Comparison of ENCODE assay signal across 9 cellular contexts in the genomic region with DNA sequence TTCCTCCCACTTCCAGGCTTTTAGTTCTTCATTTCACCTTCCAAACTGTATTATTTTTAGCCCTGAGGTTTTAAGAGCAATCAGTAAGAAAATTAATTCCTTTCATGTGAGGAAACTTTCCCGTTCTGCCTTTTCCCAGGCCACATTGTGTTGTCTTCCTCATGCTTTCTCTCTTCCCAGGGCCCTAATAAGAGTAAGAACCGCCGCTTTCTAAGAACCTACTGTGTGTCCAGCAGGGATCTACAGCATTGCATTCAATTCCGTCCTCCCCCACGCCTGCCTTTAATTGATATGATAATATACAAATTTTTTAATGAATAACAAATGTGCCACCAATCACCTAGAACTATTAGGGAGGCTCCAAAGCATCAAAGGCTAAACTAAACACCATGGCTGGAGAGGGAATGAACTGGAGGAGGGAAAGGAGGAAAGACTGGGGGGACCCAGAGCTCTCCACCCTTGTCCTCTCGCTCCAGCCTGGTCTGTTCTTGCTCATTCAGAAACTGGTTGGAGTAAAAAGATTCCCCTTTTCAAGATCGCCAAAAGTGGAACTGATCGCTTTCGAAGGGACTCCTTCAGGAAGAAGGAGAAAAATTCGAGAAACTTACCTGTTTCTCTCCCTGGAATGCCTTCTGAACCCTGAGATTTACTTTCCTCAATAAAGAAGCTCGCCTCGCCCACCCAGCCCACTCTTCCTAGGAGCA. TPM values are rescaled to one million over a fixed set of nuclear protein-coding genes. Genes with fewer than 3 reads are reported as not detected.
DNase-seq lines count a peak whose midpoint lies in the region; ATAC-seq, FAIRE-seq and TF ChIP-seq lines count a peak whose summit lies in the region.
"Had no signal": no experiment of that assay in that cellular context is flagged by ENCODE, and none has a peak within 500 bp of the region (broad histone marks: within the 10 kb centered on the region; RNA-seq: fewer than 3 reads in every experiment).

No MANE protein-coding gene starts in this region.

- no peaks in the 10 kb centered on the region for H3K36me3 ChIP-seq in CD4-positive, CD25-positive, alpha-beta regulatory T cell (ENCODE audit: control insufficient read depth, insufficient read depth, low read length)
- H3K36me3 ChIP-seq in astrocyte (ENCODE audit: insufficient read depth, low read length): no peaks in the 10 kb centered on the region

- TF ChIP-seq POLR2A in GM18505 (IDR thresholded peaks at IDR 0.05; ENCODE audit: borderline replicate concordance, extremely low read depth, insufficient read depth, insufficient read length): no peak

- no peak overlapping the region for H3K4me3 ChIP-seq in CD4-positive, CD25-positive, alpha-beta regulatory T cell (ENCODE audit: low read depth, low read length)
- H3K4me3 ChIP-seq in astrocyte (ENCODE audit: insufficient read depth, low read depth, low read length): peak overlapping the region; percentile 43

- H4K20me1 ChIP-seq in astrocyte (ENCODE audit: insufficient read depth, low read length): no peaks in the 10 kb centered on the region

- H3K27ac ChIP-seq in CD4-positive, CD25-positive, alpha-beta regulatory T cell (ENCODE audit: insufficient read depth, low read length, poor library complexity, severe bottlenecking): no peak overlapping the region
- H3K27ac ChIP-seq in astrocyte (ENCODE audit: low read depth, low read length): no peak overlapping the region

- no peaks in the 10 kb centered on the region for H3K9me3 ChIP-seq in CD4-positive, CD25-positive, alpha-beta regulatory T cell (ENCODE audit: control insufficient read depth in 2 of 2, low read length in 2 of 2)
- H3K9me3 ChIP-seq in astrocyte (ENCODE audit: insufficient read depth, low read depth, low read length): no peaks in the 10 kb centered on the region

- peaks cover 3% of the 10 kb centered on the region for H3K36me3 Mint-ChIP-seq in CD4-positive, CD25-positive, alpha-beta regulatory T cell
- H3K36me3 Mint-ChIP-seq in IgD-negative memory B cell (no peaks in the 10 kb centered on the region), astrocyte (ENCODE audit: low read depth, unreplicated experiment) (no peaks in the 10 kb centered on the region), naive B cell (no peaks in the 10 kb centered on the region)

- H3K79me2 ChIP-seq in astrocyte (ENCODE audit: insufficient read depth, low read length): no peaks in the 10 kb centered on the region

- TF ChIP-seq CTCF in astrocyte (IDR thresholded peaks at IDR 0.05; ENCODE audit: insufficient read depth, low read depth, low read length): no peak

- H3K27ac Mint-ChIP-seq in CD4-positive, CD25-positive, alpha-beta regulatory T cell: peak overlapping the region in 1 of 3 donors; percentile 86
- H3K27ac Mint-ChIP-seq in IgD-negative memory B cell: peak overlapping the region; percentile 41 to 100 (median 97)
- peak overlapping the region; percentile 72 for H3K27ac Mint-ChIP-seq in astrocyte (ENCODE audit: unreplicated experiment)
- H3K27ac Mint-ChIP-seq in naive B cell: peak overlapping the region in 3 of 6 donors; percentile 23 to 90 (median 36)

- peaks cover 64% of the 10 kb centered on the region for H3K27me3 Mint-ChIP-seq in CD4-positive, CD25-positive, alpha-beta regulatory T cell
- H3K27me3 Mint-ChIP-seq in IgD-negative memory B cell: peaks cover 11% of the 10 kb centered on the region
- no peaks in the 10 kb centered on the region for H3K27me3 Mint-ChIP-seq in astrocyte (ENCODE audit: low read depth, unreplicated experiment)
- H3K27me3 Mint-ChIP-seq in naive B cell: peaks cover 0 to 32% (median 5%) of the 10 kb centered on the region in 3 donors

- H3K9me3 Mint-ChIP-seq in CD4-positive, CD25-positive, alpha-beta regulatory T cell: peaks cover 0 to 6% (median 0%) of the 10 kb centered on the region in 7 donors
- peaks cover 0 to 3% (median 0%) of the 10 kb centered on the region in 3 donors for H3K9me3 Mint-ChIP-seq in IgD-negative memory B cell
- no peaks in the 10 kb centered on the region for H3K9me3 Mint-ChIP-seq in astrocyte (ENCODE audit: unreplicated experiment)
- peaks cover 0 to 5% (median 2%) of the 10 kb centered on the region in 7 donors for H3K9me3 Mint-ChIP-seq in naive B cell

- H3K4me1 Mint-ChIP-seq in CD4-positive, CD25-positive, alpha-beta regulatory T cell: peaks cover 26 to 58% (median 40%) of the 10 kb centered on the region in 4 donors
- H3K4me1 Mint-ChIP-seq in IgD-negative memory B cell (peaks cover 32 to 37% (median 35%) of the 10 kb centered on the region in 3 donors), astrocyte (ENCODE audit: low read depth, unreplicated experiment) (peaks cover 4% of the 10 kb centered on the region), naive B cell (peaks cover 29 to 55% (median 41%) of the 10 kb centered on the region in 3 donors)

- H3K9ac ChIP-seq in astrocyte (ENCODE audit: low read length): no peak overlapping the region

- peak overlapping the region; percentile 29 for H2AFZ ChIP-seq in astrocyte (ENCODE audit: low read depth, low read length)

- no peak for DNase-seq in CD4-positive, CD25-positive, alpha-beta regulatory T cell
- DNase-seq in astrocyte (ENCODE audit: low read depth): no peak
- no peak for DNase-seq in naive B cell
- no peak for DNase-seq in cerebellum (ENCODE audit: low spot score)
- DNase-seq in frontal cortex (ENCODE audit: low spot score in 2 of 2): no peak
- no peak for DNase-seq in T1000 (lab: John Stamatoyannopoulos, UW)

- peak overlapping the region; percentile 47 for H3K4me2 ChIP-seq in astrocyte (ENCODE audit: low read length)

- peaks cover 6% of the 10 kb centered on the region for H3K27me3 ChIP-seq in CD4-positive, CD25-positive, alpha-beta regulatory T cell (ENCODE audit: control insufficient read depth, insufficient read depth, low read length)
- no peaks in the 10 kb centered on the region for H3K27me3 ChIP-seq in astrocyte (ENCODE audit: insufficient read depth, low read length)

- H3K4me3 Mint-ChIP-seq in CD4-positive, CD25-positive, alpha-beta regulatory T cell: peak overlapping the region; percentile 54 to 99 (median 68)
- peak overlapping the region; percentile 71 to 98 (median 86) for H3K4me3 Mint-ChIP-seq in IgD-negative memory B cell
- peak overlapping the region; percentile 95 for H3K4me3 Mint-ChIP-seq in astrocyte (ENCODE audit: unreplicated experiment)
- H3K4me3 Mint-ChIP-seq in naive B cell: peak overlapping the region in 6 of 8 donors; percentile 61 to 98 (median 86)

- peaks cover 23% of the 10 kb centered on the region for H3K4me1 ChIP-seq in CD4-positive, CD25-positive, alpha-beta regulatory T cell (ENCODE audit: control insufficient read depth, insufficient read depth, low read length, poor library complexity, severe bottlenecking)
- H3K4me1 ChIP-seq in astrocyte (ENCODE audit: insufficient read depth, low read length): peaks cover 4% of the 10 kb centered on the region

- FAIRE-seq in astrocyte (lab: Jason Lieb, UNC): no peak
- FAIRE-seq in frontal cortex (lab: Jason Lieb, UNC): no peak
- FAIRE-seq: HTR-8/SVneo had no signal

- ATAC-seq in CD4-positive, CD25-positive, alpha-beta regulatory T cell (ENCODE audit: low read depth in 2 of 2): no peak
- ATAC-seq in naive B cell (ENCODE audit: low read depth in 2 of 2) (no peak), GM18505 (IDR thresholded peaks at IDR 0.05; ENCODE audit: unreplicated experiment) (no peak)

RNA-seq across cellular contexts. Expression of a gene that starts 46.8 kb away (rescaled TPM):
- total RNA-seq in CD4-positive, CD25-positive, alpha-beta regulatory T cell: not detected
- not detected for polyA plus RNA-seq in CD4-positive, CD25-positive, alpha-beta regulatory T cell
- polyA plus RNA-seq in IgD-negative memory B cell: not detected
- total RNA-seq in astrocyte: not detected in 2 replicates
- polyA plus RNA-seq in naive B cell (ENCODE audit: low read depth in 6 of 6): not detected
- not detected for total RNA-seq in cerebellum
- not detected for total RNA-seq in frontal cortex

RNA-seq across cellular contexts. Expression of a gene that starts 54.7 kb away (rescaled TPM):
- total RNA-seq in CD4-positive, CD25-positive, alpha-beta regulatory T cell: not detected
- not detected for polyA plus RNA-seq in CD4-positive, CD25-positive, alpha-beta regulatory T cell
- polyA plus RNA-seq in IgD-negative memory B cell (not detected), naive B cell (ENCODE audit: low read depth in 6 of 6) (not detected)
- total RNA-seq in astrocyte (not detected in 2 replicates), cerebellum (not detected), frontal cortex (not detected)

RNA-seq across cellular contexts. Expression of a gene that starts 57.5 kb away (rescaled TPM):
- total RNA-seq in CD4-positive, CD25-positive, alpha-beta regulatory T cell: 50.9 TPM
- polyA plus RNA-seq in CD4-positive, CD25-positive, alpha-beta regulatory T cell: 10 to 100 TPM; 23.9 to 30.9 (median 27.3) TPM
- polyA plus RNA-seq in IgD-negative memory B cell (15.3 TPM), naive B cell (ENCODE audit: low read depth in 6 of 6) (10 to 100 TPM; 20.4 to 34.4 (median 27.5) TPM)
- total RNA-seq in astrocyte (48.6 and 52.0 TPM in 2 replicates), cerebellum (31.1 TPM), frontal cortex (33.8 TPM)
